In genomic region chr3:155070932-155071387, GRCh38 we compare ENCODE assay signal across 10 cellular contexts. TPM values are rescaled to one million over a fixed set of nuclear protein-coding genes. Genes with fewer than 3 reads are reported as not detected.
A peak's percentile ranks its signal among the peaks of the same experiment; 100 is the strongest.
DNase-seq lines count a peak whose midpoint lies in the region; ATAC-seq and TF ChIP-seq lines count a peak whose summit lies in the region.
"Had no signal": no experiment of that assay in that cellular context is flagged by ENCODE, and none has a peak within 500 bp of the region (broad histone marks: within the 10 kb centered on the region; RNA-seq: fewer than 3 reads in every experiment).

No MANE protein-coding gene starts in this region.

- no peaks in the 10 kb centered on the region for H3K27me3 ChIP-seq in MG63

- CTCF ChIA-PET in Calu3 (lab: Charles Lee) (no interaction called here), T-cell (lab: Charles Lee) (no interaction called here)

- WGBS in lower leg skin, 2 donors, result 52 to 56% methylated on average over 8 of the region's 8 CpGs

- intact Hi-C loops in lower leg skin (cut with DNase I; ENCODE audit: low total_unique reads), result no loop called here
- intact Hi-C loops in Calu3 (cut with micrococcal nuclease; ENCODE audit: unreplicated experiment), result no loop called here
- intact Hi-C loops in head of caudate nucleus (cut with DNase I), result no loop called here

- TF ChIP-seq POLR2A in lower leg skin (IDR thresholded peaks at IDR 0.05), result no peak

- DNase-seq in AG09319 (ENCODE audit: extremely low read depth, low read depth) (peak; percentile 91), MG63 (peak; percentile 68), choroid plexus epithelial cell (ENCODE audit: low read depth) (peak; percentile 99), lower leg skin (ENCODE audit: low spot score in 2 of 2) (peak; percentile 59 to 89), Calu3 (no peak), head of caudate nucleus (no peak), T-cell (no peak)
- DNase-seq: CD8-positive, alpha-beta memory T cell; NCI-H2081 had no signal

- H3K4me3 ChIP-seq in MG63 (no peak overlapping the region), choroid plexus epithelial cell (ENCODE audit: low read depth, low read length) (no peak overlapping the region), lower leg skin (ENCODE audit: low read depth, poor library complexity, severe bottlenecking) (no peak overlapping the region)

- H3K9me3 Mint-ChIP-seq in Calu3 (ENCODE audit: low read depth, unreplicated experiment) (no peaks in the 10 kb centered on the region), T-cell (peaks cover 0 to 8% (median 5%) of the 10 kb centered on the region in 3 donors)

- H3K4me1 Mint-ChIP-seq in Calu3 (ENCODE audit: low read depth, unreplicated experiment), result no peaks in the 10 kb centered on the region
- no peaks in the 10 kb centered on the region for H3K4me1 Mint-ChIP-seq in T-cell
- H3K4me1 Mint-ChIP-seq: CD8-positive, alpha-beta memory T cell had no signal

- TF ChIP-seq CTCF in AG09319 (IDR thresholded peaks at IDR 0.05; ENCODE audit: low read depth, low read length) (no peak), choroid plexus epithelial cell (conservative IDR thresholded peaks at IDR 0.05; ENCODE audit: low read depth, low read length) (no peak), lower leg skin (IDR thresholded peaks at IDR 0.05) (no peak), Calu3 (IDR thresholded peaks at IDR 0.05; ENCODE audit: unreplicated experiment) (no peak)

- no peaks in the 10 kb centered on the region for H3K36me3 Mint-ChIP-seq in Calu3 (ENCODE audit: insufficient read depth, unreplicated experiment)
- no peaks in the 10 kb centered on the region for H3K36me3 Mint-ChIP-seq in T-cell
- H3K36me3 Mint-ChIP-seq: CD8-positive, alpha-beta memory T cell had no signal

- ATAC-seq in HG02623 (IDR thresholded peaks at IDR 0.05; ENCODE audit: unreplicated experiment) (no peak), T-cell (replicated peaks in 1 of 4) (no peak)

- POLR2A ChIA-PET in T-cell (lab: Charles Lee), result interaction anchor here in 1 of 2 donors (0.5 kb wide), 1 partner anchor 817 kb away, joined by 12 read pairs; no protein-coding TSS in a partner anchor

- no peaks in the 10 kb centered on the region for H3K36me3 ChIP-seq in MG63

- H3K4me3 Mint-ChIP-seq in Calu3 (ENCODE audit: low read depth, unreplicated experiment) (no peak overlapping the region), T-cell (no peak overlapping the region)
- H3K4me3 Mint-ChIP-seq: CD8-positive, alpha-beta memory T cell had no signal

- H3K27ac Mint-ChIP-seq in Calu3 (ENCODE audit: unreplicated experiment) (no peak overlapping the region), T-cell (no peak overlapping the region)
- H3K27ac Mint-ChIP-seq: CD8-positive, alpha-beta memory T cell had no signal

- H3K9me3 ChIP-seq in MG63, result peaks cover 11% of the 10 kb centered on the region

- no TSS peak for BruUV-seq in Calu3 (replicated peaks; lab: Mats Ljungman, UMichigan)

- no peaks in the 10 kb centered on the region for H3K27me3 Mint-ChIP-seq in Calu3 (ENCODE audit: unreplicated experiment)
- H3K27me3 Mint-ChIP-seq in T-cell, result no peaks in the 10 kb centered on the region
- H3K27me3 Mint-ChIP-seq: CD8-positive, alpha-beta memory T cell had no signal

RNA-seq across cellular contexts. Expression of gene MME, which starts 9.2 kb away (rescaled TPM):
- total RNA-seq in MG63 (2014; rRNA removed; shearing (Covaris generic); ENCODE audit: low replicate concordance), result 0.07 and 0.47 TPM in 2 replicates
- 10 to 100 TPM in 2 of 4 donors, 1 to 10 TPM in 2; 3.8 to 11.0 (median 9.6) TPM for total RNA-seq in lower leg skin
- 12.8 and 14.4 TPM in 2 replicates for total RNA-seq in Calu3 (2022)
- total RNA-seq in T-cell, result 1 to 10 TPM in 2 of 5 donors, under 1 TPM in 3; 0.35 to 2.2 (median 0.93) TPM

Comparison
In these comparisons a context has a peak if more than half of its experiments do, and no peak if none do; other contexts are left out.
1. DNase-seq: peak in AG09319 (single experiment), MG63 (single experiment), choroid plexus epithelial cell (single experiment) and lower leg skin (2 of 2); none in Calu3 (single experiment), head of caudate nucleus (0 of 42) and T-cell (0 of 34).